ENCODE assay signal across 1 cellular context in genomic region chr7:94303736-94304135, GRCh38.
TF ChIP-seq lines count a peak whose summit lies in the region.

No MANE protein-coding gene starts in this region.

TF ChIP-seq in GM23338, 12 proteins besides CTCF, POLR2A, EP300 and RAD21 (continued from another document):
- no peak for TF ChIP-seq ZNF462 (CRISPR knock-in tag; IDR thresholded peaks at IDR 0.05)
- no peak for TF ChIP-seq STAT1 (IDR thresholded peaks at IDR 0.05; ENCODE audit: unreplicated experiment)
- TF ChIP-seq CREB1 (CRISPR knock-in tag; IDR thresholded peaks at IDR 0.05; ENCODE audit: low read depth) = no peak
- TF ChIP-seq EZH2 (IDR thresholded peaks at IDR 0.05; ENCODE audit: low read depth, unreplicated experiment) = no peak
- TF ChIP-seq, protein P1, sequence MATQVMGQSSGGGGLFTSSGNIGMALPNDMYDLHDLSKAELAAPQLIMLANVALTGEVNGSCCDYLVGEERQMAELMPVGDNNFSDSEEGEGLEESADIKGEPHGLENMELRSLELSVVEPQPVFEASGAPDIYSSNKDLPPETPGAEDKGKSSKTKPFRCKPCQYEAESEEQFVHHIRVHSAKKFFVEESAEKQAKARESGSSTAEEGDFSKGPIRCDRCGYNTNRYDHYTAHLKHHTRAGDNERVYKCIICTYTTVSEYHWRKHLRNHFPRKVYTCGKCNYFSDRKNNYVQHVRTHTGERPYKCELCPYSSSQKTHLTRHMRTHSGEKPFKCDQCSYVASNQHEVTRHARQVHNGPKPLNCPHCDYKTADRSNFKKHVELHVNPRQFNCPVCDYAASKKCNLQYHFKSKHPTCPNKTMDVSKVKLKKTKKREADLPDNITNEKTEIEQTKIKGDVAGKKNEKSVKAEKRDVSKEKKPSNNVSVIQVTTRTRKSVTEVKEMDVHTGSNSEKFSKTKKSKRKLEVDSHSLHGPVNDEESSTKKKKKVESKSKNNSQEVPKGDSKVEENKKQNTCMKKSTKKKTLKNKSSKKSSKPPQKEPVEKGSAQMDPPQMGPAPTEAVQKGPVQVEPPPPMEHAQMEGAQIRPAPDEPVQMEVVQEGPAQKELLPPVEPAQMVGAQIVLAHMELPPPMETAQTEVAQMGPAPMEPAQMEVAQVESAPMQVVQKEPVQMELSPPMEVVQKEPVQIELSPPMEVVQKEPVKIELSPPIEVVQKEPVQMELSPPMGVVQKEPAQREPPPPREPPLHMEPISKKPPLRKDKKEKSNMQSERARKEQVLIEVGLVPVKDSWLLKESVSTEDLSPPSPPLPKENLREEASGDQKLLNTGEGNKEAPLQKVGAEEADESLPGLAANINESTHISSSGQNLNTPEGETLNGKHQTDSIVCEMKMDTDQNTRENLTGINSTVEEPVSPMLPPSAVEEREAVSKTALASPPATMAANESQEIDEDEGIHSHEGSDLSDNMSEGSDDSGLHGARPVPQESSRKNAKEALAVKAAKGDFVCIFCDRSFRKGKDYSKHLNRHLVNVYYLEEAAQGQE (IDR thresholded peaks at IDR 0.05; ENCODE audit: unreplicated experiment) = no peak
